20 cellular contexts compared by ENCODE assay signal in genomic region chr9:125950880-125951471, GRCh38.
DNase-seq lines count a peak whose midpoint lies in the region.
"Had no signal": no experiment of that assay in that cellular context is flagged by ENCODE, and none has a peak within 500 bp of the region (broad histone marks: within the 10 kb centered on the region; RNA-seq: fewer than 3 reads in every experiment).

No MANE protein-coding gene starts in this region.

- DNase-seq in NCI-H748 (lab: John Stamatoyannopoulos, UW; ENCODE audit: unreplicated experiment) (peak; percentile 30), NCI-H748 treated with DMSO at 0.1 percent for 48 hours (lab: John Stamatoyannopoulos, UW) (no peak), NCI-H69 (lab: John Stamatoyannopoulos, UW) (peak; percentile 21), iPS DF 4.7 (ENCODE audit: extremely low read depth, low spot score) (peak; percentile 99), retina (no peak), HuH-7.5 (ENCODE audit: low spot score) (no peak), kidney tubule cell (ENCODE audit: low spot score) (no peak), HuH-7 (ENCODE audit: low spot score) (no peak)
- DNase-seq: 8988T; Caco-2; CD4-positive, alpha-beta memory T cell; DND-41; MG63; NCI-H1417; NCI-H1694 treated with DMSO at 0.1 percent for 48 hours; NCI-H2081 treated with DMSO at 0.1 percent for 48 hours; NCI-H2227 treated with DMSO at 0.1 percent for 48 hours; NCI-H510A; NCI-H82; Peyer's patch had no signal

Comparison
In these comparisons a context has a peak if more than half of its experiments do, and no peak if none do; other contexts are left out.
1. DNase-seq: peak in NCI-H748 (single experiment), NCI-H69 (single experiment) and iPS DF 4.7 (single experiment); none in NCI-H748 treated with DMSO at 0.1 percent for 48 hours (single experiment), retina (single experiment), HuH-7.5 (single experiment), kidney tubule cell (single experiment) and HuH-7 (single experiment).